8 cellular contexts compared by ENCODE assay signal in the genomic region with DNA sequence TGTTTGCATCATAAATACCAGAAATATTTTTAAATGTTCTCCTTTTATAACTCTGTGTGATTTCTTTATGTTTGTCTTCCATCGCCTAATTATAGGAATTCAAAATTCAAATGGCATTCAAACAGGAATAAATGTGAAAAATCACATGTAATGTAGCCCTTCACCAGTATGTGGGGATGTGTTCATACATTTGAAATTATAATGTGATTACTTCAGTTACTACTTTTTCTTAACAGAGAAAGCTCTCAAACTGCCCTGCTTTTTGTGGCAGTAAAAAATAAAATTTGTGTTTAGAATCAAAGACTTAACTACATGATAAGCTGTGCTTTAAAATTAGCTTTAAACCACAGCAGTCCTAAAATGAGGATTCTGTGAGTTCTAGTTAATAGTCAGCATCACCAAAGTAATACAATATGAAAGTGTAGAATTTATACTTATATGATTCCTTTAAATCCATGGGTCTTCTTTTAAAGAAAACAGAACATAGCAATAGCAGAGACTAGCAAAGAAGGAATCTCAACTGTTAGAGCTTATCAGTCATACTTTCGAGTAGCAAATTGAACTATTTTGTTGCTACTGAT. TPM values are rescaled to one million over a fixed set of nuclear protein-coding genes. Genes with fewer than 3 reads are reported as not detected.
DNase-seq lines count a peak whose midpoint lies in the region; ATAC-seq, FAIRE-seq and TF ChIP-seq lines count a peak whose summit lies in the region.

No MANE protein-coding gene starts in this region.

- no peaks in the 10 kb centered on the region for H3K9me3 Mint-ChIP-seq in T-cell

- H3K27me3 ChIP-seq in A673 (replicated peaks; ENCODE audit: insufficient read depth, low read depth, low read length, poor library complexity) (no peaks in the 10 kb centered on the region), adipocyte (replicated peaks; ENCODE audit: control insufficient read depth, insufficient read depth, low read length) (no peaks in the 10 kb centered on the region), hepatocyte (no peaks in the 10 kb centered on the region)

- peaks cover 6 to 8% of the 10 kb centered on the region in 2 donors for H3K27me3 Mint-ChIP-seq in T-cell

- H3K27ac ChIP-seq in A673 (ENCODE audit: low read depth, low read length, poor library complexity, severe bottlenecking): peak overlapping the region; percentile 34
- no peak overlapping the region for H3K27ac ChIP-seq in hepatocyte

- H3K9me2 ChIP-seq in hepatocyte (replicated peaks; ENCODE audit: insufficient read depth): no peaks in the 10 kb centered on the region

- H3K79me2 ChIP-seq in hepatocyte: no peaks in the 10 kb centered on the region

- 87% methylated on average over 2 of the region's 2 CpGs for WGBS in hepatocyte (ENCODE audit: low lambda C conversion rate, missing lambda C conversion rate)

- intact Hi-C loops in A673 (cut with micrococcal nuclease; ENCODE audit: unreplicated experiment): loop anchor here (1.0 to 5.0 kb wide), 4 partner anchors 73 to 221 kb away; no protein-coding TSS in a partner anchor

- no peak overlapping the region for H3K4me3 Mint-ChIP-seq in T-cell

- peak overlapping the region; percentile 35 for H3K9ac ChIP-seq in adipocyte (ENCODE audit: low read length)

- H3K36me3 ChIP-seq in A673 (ENCODE audit: insufficient read depth, low read length, poor library complexity, severe bottlenecking): no peaks in the 10 kb centered on the region
- no peaks in the 10 kb centered on the region for H3K36me3 ChIP-seq in adipocyte (ENCODE audit: control insufficient read depth, insufficient read depth, low read length, severe bottlenecking)
- H3K36me3 ChIP-seq in hepatocyte (replicated peaks; ENCODE audit: insufficient read depth, low read depth): no peaks in the 10 kb centered on the region

- FAIRE-seq in H54 (lab: Jason Lieb, UNC): peak; percentile 97

- H3K4me1 ChIP-seq in A673 (ENCODE audit: insufficient read depth, low read length, poor library complexity, severe bottlenecking) (peaks cover 27% of the 10 kb centered on the region), adipocyte (ENCODE audit: control insufficient read depth, insufficient read depth, low read length) (peaks cover 24% of the 10 kb centered on the region), hepatocyte (ENCODE audit: insufficient read depth) (no peaks in the 10 kb centered on the region)

- ATAC-seq in T-cell (replicated peaks in 1 of 4): no peak
- ATAC-seq in HG03025 (IDR thresholded peaks at IDR 0.05; ENCODE audit: low FRiP score, unreplicated experiment): no peak

- TF ChIP-seq CTCF in A673 (conservative IDR thresholded peaks at IDR 0.05; ENCODE audit: low read depth, low read length) (peak; percentile 66), hepatocyte (IDR thresholded peaks at IDR 0.05; ENCODE audit: poor library complexity) (peak; percentile 53)

- H4K20me1 ChIP-seq in hepatocyte (ENCODE audit: insufficient read depth, poor library complexity, severe bottlenecking): no peaks in the 10 kb centered on the region

- no peak for TF ChIP-seq POLR2A in H54 (IDR thresholded peaks at IDR 0.05; ENCODE audit: low read depth, low read length)

- no peak overlapping the region for H3K4me2 ChIP-seq in hepatocyte

- DNase-seq in A673 (ENCODE audit: low spot score): peak; percentile 66
- DNase-seq in H54 (ENCODE audit: insufficient read length, low spot score): no peak
- DNase-seq in adipocyte (ENCODE audit: low read depth): peak; percentile 72
- DNase-seq in hepatocyte (ENCODE audit: low spot score): no peak
- DNase-seq in D341Med (ENCODE audit: low spot score): no peak
- no peak for DNase-seq in NOMO-1 treated with DMSO at 0.1 percent for 48 hours (lab: John Stamatoyannopoulos, UW; ENCODE audit: unreplicated experiment)
- no peak for DNase-seq in T-cell

- POLR2A ChIA-PET in A673 (lab: Charles Lee; ENCODE audit: low non-redundant PET) (no interaction called here), T-cell (lab: Charles Lee) (no interaction called here)

- BruUV-seq in A673 (replicated peaks; lab: Mats Ljungman, UMichigan): no TSS peak

- H3K4me1 Mint-ChIP-seq in T-cell: peaks cover 0 to 2% (median 0%) of the 10 kb centered on the region in 3 donors

- H3K27ac Mint-ChIP-seq in T-cell: no peak overlapping the region

- CTCF ChIA-PET in A673 (lab: Charles Lee): interaction anchor here (0.9 to 1.4 kb wide), 4 partner anchors 10 to 227 kb away, joined by 3 to 7 read pairs (median 4); no protein-coding TSS in a partner anchor
- CTCF ChIA-PET in T-cell (lab: Charles Lee): interaction anchor here in 1 of 2 donors (1.4 kb wide), 1 partner anchor 73 kb away, joined by 4 read pairs; no protein-coding TSS in a partner anchor

- H3K4me3 ChIP-seq in A673 (ENCODE audit: low read depth, low read length, poor library complexity, severe bottlenecking) (no peak overlapping the region), adipocyte (ENCODE audit: low read length) (no peak overlapping the region), hepatocyte (no peak overlapping the region)

- H3K9me3 ChIP-seq in A673 (ENCODE audit: low read depth, low read length, poor library complexity, severe bottlenecking) (no peaks in the 10 kb centered on the region), adipocyte (ENCODE audit: control insufficient read depth, low read length) (no peaks in the 10 kb centered on the region), hepatocyte (ENCODE audit: low read depth) (no peaks in the 10 kb centered on the region)

- H2AFZ ChIP-seq in hepatocyte: no peak overlapping the region

- no peaks in the 10 kb centered on the region for H3K36me3 Mint-ChIP-seq in T-cell

RNA-seq across cellular contexts. Expression of a gene that starts 7.8 kb away (rescaled TPM):
- total RNA-seq in A673 (2021): 48.5 and 52.2 TPM in 2 replicates
- 46.8 and 54.0 TPM in 2 replicates for total RNA-seq in hepatocyte
- polyA plus RNA-seq in hepatocyte: 21.4 and 23.3 TPM in 2 replicates
- total RNA-seq in T-cell: 10 to 100 TPM; 63.0 to 81.6 (median 77.5) TPM

RNA-seq across cellular contexts. Expression of a gene that starts 26.4 kb away (rescaled TPM):
- total RNA-seq in A673 (2021) (0.87 and 1.7 TPM in 2 replicates), hepatocyte (not detected in 2 replicates), T-cell (not detected)
- polyA plus RNA-seq in hepatocyte: not detected in 2 replicates

Comparison
In these comparisons a context has a peak if more than half of its experiments do, and no peak if none do; other contexts are left out.
1. DNase-seq: peak in A673 (single experiment) and adipocyte (single experiment); none in H54 (single experiment), hepatocyte (single experiment), D341Med (single experiment), NOMO-1 treated with DMSO at 0.1 percent for 48 hours (single experiment) and T-cell (0 of 34).